Comparison of ENCODE assay signal across 1 cellular context in the genomic region with DNA sequence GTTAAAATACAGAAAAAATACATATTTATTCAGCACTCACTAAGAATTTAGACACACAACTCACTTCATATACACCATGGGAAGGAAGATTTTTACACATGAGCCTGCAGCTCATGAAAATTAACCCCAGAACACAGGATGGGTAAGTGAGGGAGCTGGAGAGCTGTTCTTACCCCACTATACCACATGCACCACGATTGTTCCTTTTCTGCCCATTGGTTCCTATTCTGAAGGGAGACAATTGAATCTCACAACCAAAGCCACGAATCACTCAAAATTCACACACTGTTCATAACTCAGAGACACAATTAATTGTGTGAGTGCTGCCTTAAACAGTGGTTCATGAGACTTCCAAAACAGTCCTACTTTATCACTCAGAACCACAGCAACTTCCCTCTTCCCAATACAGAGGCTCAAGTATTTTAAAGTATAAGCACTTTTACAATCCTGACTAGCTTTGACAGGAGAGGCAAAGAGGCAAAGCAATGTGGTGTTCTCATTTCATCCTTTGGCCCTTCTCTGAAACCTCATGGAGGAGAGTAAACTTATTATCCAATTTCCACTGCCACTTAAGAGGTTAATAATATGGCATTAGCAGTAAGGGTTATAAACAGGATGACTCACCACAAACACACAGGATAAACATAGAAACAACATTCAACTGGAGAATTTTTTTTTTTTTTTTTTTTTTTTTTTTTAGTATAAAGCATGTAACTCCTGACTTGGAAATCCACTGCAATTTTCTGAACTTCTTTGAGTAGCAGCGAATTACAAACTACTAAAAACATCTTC.
TF ChIP-seq lines count a peak whose summit lies in the region.

No MANE protein-coding gene starts in this region.

TF ChIP-seq in HepG2, 621 proteins besides CTCF, POLR2A, EP300 and RAD21:
- peak; percentile 75 for TF ChIP-seq ZNF652 (CRISPR knock-in tag; IDR thresholded peaks at IDR 0.05; ENCODE audit: borderline replicate concordance, low read depth)
- no peak for TF ChIP-seq CBFB (CRISPR knock-in tag; IDR thresholded peaks at IDR 0.05)
- TF ChIP-seq ZSCAN30 (CRISPR knock-in tag; IDR thresholded peaks at IDR 0.05): no peak
